8 cellular contexts compared by ENCODE assay signal in genomic region chr12:119877639-119877948, GRCh38. TPM values are rescaled to one million over a fixed set of nuclear protein-coding genes. Genes with fewer than 3 reads are reported as not detected.
DNase-seq lines count a peak whose midpoint lies in the region; ATAC-seq and TF ChIP-seq lines count a peak whose summit lies in the region.

No MANE protein-coding gene starts in this region.

- DNase-seq in NT2/D1 (ENCODE audit: low read depth, low spot score) (no peak), esophagus muscularis mucosa (ENCODE audit: extremely low spot score) (no peak), skeletal muscle cell (ENCODE audit: low read depth) (no peak), NCI-H2081 (lab: John Stamatoyannopoulos, UW) (no peak), sciatic nerve (ENCODE audit: low spot score) (no peak), KG1 (lab: John Stamatoyannopoulos, UW) (no peak), left cardiac atrium (no peak)

- intact Hi-C loops in esophagus muscularis mucosa (cut with DNase I) (no loop called here), sciatic nerve (cut with DNase I) (no loop called here), left cardiac atrium (cut with DNase I) (no loop called here)

- H3K4me3 ChIP-seq in NT2/D1 (ENCODE audit: insufficient read length, low read depth): peak overlapping the region; percentile 53
- peak overlapping the region; percentile 64 to 85 (median 76) for H3K4me3 ChIP-seq in esophagus muscularis mucosa
- H3K4me3 ChIP-seq in skeletal muscle cell (ENCODE audit: low read depth, low read length): peak overlapping the region; percentile 99

- ATAC-seq in GM19468 (IDR thresholded peaks at IDR 0.05; ENCODE audit: extremely low read depth, unreplicated experiment): peak; percentile 13
- no peak for ATAC-seq in sciatic nerve
- ATAC-seq in left cardiac atrium: no peak

- H3K27ac ChIP-seq in esophagus muscularis mucosa (replicated peaks in 1 of 4): no peak overlapping the region

- no peaks in the 10 kb centered on the region for H3K9me3 ChIP-seq in NT2/D1 (ENCODE audit: insufficient read depth, low read length)
- H3K9me3 ChIP-seq in esophagus muscularis mucosa: no peaks in the 10 kb centered on the region

- no peak for TF ChIP-seq POLR2A in esophagus muscularis mucosa (IDR thresholded peaks at IDR 0.05; ENCODE audit: low read depth)

- TF ChIP-seq CTCF in esophagus muscularis mucosa (IDR thresholded peaks at IDR 0.05): no peak

- peak overlapping the region; percentile 70 for H3K9ac ChIP-seq in NT2/D1 (ENCODE audit: insufficient read length, low read depth)

- WGBS in esophagus muscularis mucosa: 39% methylated on average over 4 of the region's 4 CpGs

- H3K4me1 ChIP-seq in NT2/D1 (ENCODE audit: insufficient read depth, insufficient read length) (no peaks in the 10 kb centered on the region), esophagus muscularis mucosa (peaks cover 0 to 16% (median 12%) of the 10 kb centered on the region in 4 donors)

- H3K36me3 ChIP-seq in NT2/D1 (ENCODE audit: insufficient read depth, insufficient read length, low read length) (peaks cover 32% of the 10 kb centered on the region), esophagus muscularis mucosa (no peaks in the 10 kb centered on the region)

- no peak for TF ChIP-seq EP300 in esophagus muscularis mucosa (IDR thresholded peaks at IDR 0.05)

- H3K27me3 ChIP-seq in NT2/D1 (ENCODE audit: insufficient read depth, insufficient read length): no peaks in the 10 kb centered on the region
- no peaks in the 10 kb centered on the region for H3K27me3 ChIP-seq in esophagus muscularis mucosa

RNA-seq across cellular contexts. Expression of gene CIT, which starts 0.5 kb away (rescaled TPM):
- total RNA-seq in esophagus muscularis mucosa (10 to 100 TPM in 1 of 4 donors, 1 to 10 TPM in 3; 5.1 to 14.8 (median 5.8) TPM), sciatic nerve (42.7 TPM), left cardiac atrium (1 to 10 TPM; 1.7 to 3.1 TPM)
